ENCODE assay signal across 28 cellular contexts in genomic region chr11:106889718-106890117, GRCh38.
"Had no signal": no experiment of that assay in that cellular context is flagged by ENCODE, and none has a peak within 500 bp of the region (broad histone marks: within the 10 kb centered on the region; RNA-seq: fewer than 3 reads in every experiment).

No MANE protein-coding gene starts in this region.

- FAIRE-seq: colon, endometrium, endothelial cell of umbilical vein, frontal cortex had no signal

- H3K9me3 ChIP-seq: colonic mucosa, esophagus muscularis mucosa, esophagus squamous epithelium, gastrocnemius medialis, gastroesophageal sphincter, heart left ventricle had no signal

- H3K4me3 ChIP-seq: colonic mucosa, coronary artery, dorsolateral prefrontal cortex, esophagus muscularis mucosa, esophagus squamous epithelium, gastrocnemius medialis, gastroesophageal sphincter, heart left ventricle, heart right ventricle had no signal

- H3K4me1 ChIP-seq: colonic mucosa, esophagus muscularis mucosa, esophagus squamous epithelium, foreskin keratinocyte, gastrocnemius medialis, gastroesophageal sphincter, heart left ventricle, heart right ventricle had no signal

- H3K36me3 ChIP-seq: colonic mucosa, esophagus muscularis mucosa, esophagus squamous epithelium, gastrocnemius medialis, gastroesophageal sphincter, heart left ventricle, heart right ventricle had no signal

- H3K27ac ChIP-seq: colonic mucosa, coronary artery, dorsolateral prefrontal cortex, epithelial cell of prostate, esophagus muscularis mucosa, esophagus squamous epithelium, foreskin keratinocyte, gastrocnemius medialis, gastroesophageal sphincter, heart left ventricle, heart right ventricle had no signal

- ATAC-seq: effector memory CD8-positive, alpha-beta T cell; esophagus mucosa; foreskin keratinocyte; gastrocnemius medialis; gastroesophageal sphincter; heart left ventricle; heart right ventricle had no signal

- DNase-seq: colonic mucosa; cortex of kidney; dermis blood vessel endothelial cell; dorsolateral prefrontal cortex; effector CD4-positive, alpha-beta T cell; effector CD8-positive, alpha-beta T cell; effector memory CD4-positive, alpha-beta T cell; effector memory CD8-positive, alpha-beta T cell; endodermal cell; erythroblast; esophagus squamous epithelium; foreskin fibroblast; foreskin keratinocyte; foreskin melanocyte; gastrocnemius medialis; glutamatergic neuron; head of caudate nucleus; heart left ventricle; heart right ventricle had no signal

- H3K27me3 ChIP-seq: colonic mucosa, dorsolateral prefrontal cortex, esophagus muscularis mucosa, esophagus squamous epithelium, foreskin keratinocyte, gastrocnemius medialis, gastroesophageal sphincter, heart left ventricle, heart right ventricle had no signal
